1 cellular context compared by ENCODE assay signal in genomic region chr3:154324919-154325318, GRCh38.
TF ChIP-seq lines count a peak whose summit lies in the region.

No MANE protein-coding gene starts in this region.

TF ChIP-seq in HCT116, 20 proteins besides CTCF, POLR2A, EP300 and RAD21 (continued from another document):
- TF ChIP-seq MAX (IDR thresholded peaks at IDR 0.05), result no peak
- TF ChIP-seq ATF3 (IDR thresholded peaks at IDR 0.05), result no peak
- TF ChIP-seq POLR2AphosphoS5 (IDR thresholded peaks at IDR 0.05; ENCODE audit: low read depth, low read length), result no peak
- TF ChIP-seq CEBPB (IDR thresholded peaks at IDR 0.05; ENCODE audit: low read depth), result no peak
- no peak for TF ChIP-seq EGR1 (IDR thresholded peaks at IDR 0.05; ENCODE audit: low read depth)
- no peak for TF ChIP-seq EZH2phosphoT487 (IDR thresholded peaks at IDR 0.05; ENCODE audit: borderline replicate concordance)
- no peak for TF ChIP-seq YY1 (IDR thresholded peaks at IDR 0.05; ENCODE audit: extremely low read depth, insufficient replicate concordance, low read depth, low read length)
- no peak for TF ChIP-seq SRF (IDR thresholded peaks at IDR 0.05; ENCODE audit: low read depth)
- no peak for TF ChIP-seq FOSL1 (IDR thresholded peaks at IDR 0.05; ENCODE audit: low read depth)
- TF ChIP-seq SIN3A (IDR thresholded peaks at IDR 0.05; ENCODE audit: low read depth), result no peak
- TF ChIP-seq ELF1 (IDR thresholded peaks at IDR 0.05; ENCODE audit: borderline replicate concordance, low read depth), result no peak
TF ChIP-seq in HCT116: peak in this region for 0.
